ENCODE assay signal across 24 cellular contexts in genomic region chrX:49193542-49193964, GRCh38. TPM values are rescaled to one million over a fixed set of nuclear protein-coding genes. Genes with fewer than 3 reads are reported as not detected.
DNase-seq lines count a peak whose midpoint lies in the region; ATAC-seq and TF ChIP-seq lines count a peak whose summit lies in the region.
"Had no signal": no experiment of that assay in that cellular context is flagged by ENCODE, and none has a peak within 500 bp of the region (broad histone marks: within the 10 kb centered on the region; RNA-seq: fewer than 3 reads in every experiment).

No MANE protein-coding gene starts in this region.

- CTCF ChIA-PET in WTC11 (lab: Charles Lee): interaction anchor here (1.2 to 2.0 kb wide), 10 partner anchors 9 to 545 kb away, joined by 3 to 19 read pairs (median 10); partner anchors contain the start of gene PPP1R3F

- H3K36me3 ChIP-seq in neural progenitor cell (no peaks in the 10 kb centered on the region), BE2C (no peaks in the 10 kb centered on the region; the same call in 1 of the 2 replicates), lower lobe of right lung (no peaks in the 10 kb centered on the region)
- H3K36me3 ChIP-seq: heart right ventricle, neutrophil, Peyer's patch, sigmoid colon had no signal

- TF ChIP-seq CTCF in WTC11 (IDR thresholded peaks at IDR 0.05) (no peak), neural progenitor cell (IDR thresholded peaks at IDR 0.05) (no peak), BE2C (IDR thresholded peaks at IDR 0.05; ENCODE audit: low read depth, low read length) (no peak), lower lobe of right lung (IDR thresholded peaks at IDR 0.05) (no peak)

- H3K9ac ChIP-seq in neural progenitor cell: no peak overlapping the region

- no peak overlapping the region for H3K4me2 ChIP-seq in neural progenitor cell

- H3K27ac ChIP-seq in neural progenitor cell (no peak overlapping the region), lower lobe of right lung (no peak overlapping the region)
- H3K27ac ChIP-seq: C4-2B, heart right ventricle, neutrophil, Peyer's patch, sigmoid colon, testis had no signal

- H3K27ac Mint-ChIP-seq in activated naive CD4-positive, alpha-beta T cell treated with anti-CD3 and anti-CD28 coated beads, Interleukin-2, amount 50 U/mL, for 24 hours: peak overlapping the region; percentile 84
- H3K27ac Mint-ChIP-seq in WTC11: peak overlapping the region; percentile 71
- H3K27ac Mint-ChIP-seq in activated T-helper 2 cell treated with anti-CD3 and anti-CD28 coated beads, Interferon-gamma antibody, Interleukin-2, Interleukin-4, amounts not matched to agents 10 μg/mL and 5 μg/mL and 100 μg/mL, durations not matched to agents 14 hours and 24 hours and 36 hours: peak overlapping the region; percentile 57
- H3K27ac Mint-ChIP-seq in neural progenitor cell: peak overlapping the region; percentile 9
- H3K27ac Mint-ChIP-seq: progenitor cell of endocrine pancreas had no signal

- peaks cover 8% of the 10 kb centered on the region for H3K27me3 ChIP-seq in neural progenitor cell
- H3K27me3 ChIP-seq in BE2C: no peaks in the 10 kb centered on the region
- H3K27me3 ChIP-seq in lower lobe of right lung (ENCODE audit: low read depth): no peaks in the 10 kb centered on the region
- H3K27me3 ChIP-seq: heart right ventricle, Peyer's patch, sigmoid colon, testis had no signal

- peak overlapping the region; percentile 31 for H3K4me3 Mint-ChIP-seq in activated naive CD4-positive, alpha-beta T cell treated with anti-CD3 and anti-CD28 coated beads, Interleukin-2, amount 50 U/mL, for 24 hours
- no peak overlapping the region for H3K4me3 Mint-ChIP-seq in WTC11
- no peak overlapping the region for H3K4me3 Mint-ChIP-seq in activated T-helper 2 cell treated with anti-CD3 and anti-CD28 coated beads, Interferon-gamma antibody, Interleukin-2, Interleukin-4, amounts not matched to agents 10 μg/mL and 5 μg/mL and 100 μg/mL, durations not matched to agents 14 hours and 24 hours and 36 hours (ENCODE audit: low read depth)
- H3K4me3 Mint-ChIP-seq in neural progenitor cell: peak overlapping the region; percentile 60

- H3K4me1 ChIP-seq in neural progenitor cell (no peaks in the 10 kb centered on the region), BE2C (no peaks in the 10 kb centered on the region), lower lobe of right lung (peaks cover 5% of the 10 kb centered on the region)
- H3K4me1 ChIP-seq: Peyer's patch, testis had no signal

- ATAC-seq in WTC11 (no peak), lower lobe of right lung (no peak)
- ATAC-seq: heart right ventricle had no signal

- H4K20me1 ChIP-seq in neural progenitor cell (ENCODE audit: low read depth): no peaks in the 10 kb centered on the region

- H3K4me3 ChIP-seq in neural progenitor cell (no peak overlapping the region), BE2C (ENCODE audit: low read depth, low read length) (no peak overlapping the region), lower lobe of right lung (no peak overlapping the region)
- H3K4me3 ChIP-seq: heart right ventricle, lung, Peyer's patch, sigmoid colon, testis had no signal

- H3K79me2 ChIP-seq in neural progenitor cell (ENCODE audit: low read depth): no peaks in the 10 kb centered on the region

- H3K9me3 ChIP-seq in neural progenitor cell (ENCODE audit: low read depth) (no peaks in the 10 kb centered on the region), BE2C (no peaks in the 10 kb centered on the region), lower lobe of right lung (no peaks in the 10 kb centered on the region)
- H3K9me3 ChIP-seq: neutrophil, Peyer's patch, sigmoid colon, testis had no signal

- H3K27me3 Mint-ChIP-seq in activated naive CD4-positive, alpha-beta T cell treated with anti-CD3 and anti-CD28 coated beads, Interleukin-2, amount 50 U/mL, for 24 hours: no peaks in the 10 kb centered on the region
- H3K27me3 Mint-ChIP-seq in WTC11 (ENCODE audit: low read depth) (no peaks in the 10 kb centered on the region; the same call in 1 of the 2 replicates), neural progenitor cell (ENCODE audit: insufficient read depth, low read depth) (peaks cover 3% of the 10 kb centered on the region)
- H3K27me3 Mint-ChIP-seq in activated T-helper 2 cell treated with anti-CD3 and anti-CD28 coated beads, Interferon-gamma antibody, Interleukin-2, Interleukin-4, amounts not matched to agents 10 μg/mL and 5 μg/mL and 100 μg/mL, durations not matched to agents 14 hours and 24 hours and 36 hours (ENCODE audit: low read depth): no peaks in the 10 kb centered on the region

- peaks cover 31% of the 10 kb centered on the region for H3K4me1 Mint-ChIP-seq in activated naive CD4-positive, alpha-beta T cell treated with anti-CD3 and anti-CD28 coated beads, Interleukin-2, amount 50 U/mL, for 24 hours
- H3K4me1 Mint-ChIP-seq in WTC11 (peaks cover 27% of the 10 kb centered on the region), neural progenitor cell (peaks cover 9% of the 10 kb centered on the region)
- peaks cover 30% of the 10 kb centered on the region for H3K4me1 Mint-ChIP-seq in activated T-helper 2 cell treated with anti-CD3 and anti-CD28 coated beads, Interferon-gamma antibody, Interleukin-2, Interleukin-4, amounts not matched to agents 10 μg/mL and 5 μg/mL and 100 μg/mL, durations not matched to agents 14 hours and 24 hours and 36 hours (ENCODE audit: low read depth)

- intact Hi-C loops in activated T-helper 2 cell treated with anti-CD3 and anti-CD28 coated beads, Interferon-gamma antibody, Interleukin-2, Interleukin-4, amounts not matched to agents 10 μg/mL and 5 μg/mL and 100 μg/mL, durations not matched to agents 14 hours and 24 hours and 36 hours (cut with micrococcal nuclease): loop anchor here (2.0 to 5.0 kb wide), 3 partner anchors 36 to 561 kb away; partner anchors contain the start of gene CCDC22
- intact Hi-C loops in lower lobe of right lung (cut with DNase I): no loop called here

- no peaks in the 10 kb centered on the region for H3K36me3 Mint-ChIP-seq in activated naive CD4-positive, alpha-beta T cell treated with anti-CD3 and anti-CD28 coated beads, Interleukin-2, amount 50 U/mL, for 24 hours
- H3K36me3 Mint-ChIP-seq in WTC11 (no peaks in the 10 kb centered on the region), neural progenitor cell (no peaks in the 10 kb centered on the region)
- peaks cover 3% of the 10 kb centered on the region for H3K36me3 Mint-ChIP-seq in activated T-helper 2 cell treated with anti-CD3 and anti-CD28 coated beads, Interferon-gamma antibody, Interleukin-2, Interleukin-4, amounts not matched to agents 10 μg/mL and 5 μg/mL and 100 μg/mL, durations not matched to agents 14 hours and 24 hours and 36 hours (ENCODE audit: low read depth)

- H3K9me3 Mint-ChIP-seq in activated naive CD4-positive, alpha-beta T cell treated with anti-CD3 and anti-CD28 coated beads, Interleukin-2, amount 50 U/mL, for 24 hours: no peaks in the 10 kb centered on the region
- no peaks in the 10 kb centered on the region for H3K9me3 Mint-ChIP-seq in WTC11
- H3K9me3 Mint-ChIP-seq in activated T-helper 2 cell treated with anti-CD3 and anti-CD28 coated beads, Interferon-gamma antibody, Interleukin-2, Interleukin-4, amounts not matched to agents 10 μg/mL and 5 μg/mL and 100 μg/mL, durations not matched to agents 14 hours and 24 hours and 36 hours: no peaks in the 10 kb centered on the region
- H3K9me3 Mint-ChIP-seq in neural progenitor cell: peaks cover 12% of the 10 kb centered on the region

- no peak for DNase-seq in activated naive CD4-positive, alpha-beta T cell treated with Interleukin-2 at 50 U/mL for 16 hours
- DNase-seq in WTC11 (ENCODE audit: low spot score) (no peak), neural progenitor cell (ENCODE audit: low spot score) (no peak), BE2C (no peak), lower lobe of right lung (no peak)
- no peak for DNase-seq in activated T-helper 2 cell treated with anti-CD3 and anti-CD28 coated beads, Interferon-gamma antibody, Interleukin-2, Interleukin-4, amounts not matched to agents 10 μg/mL and 5 μg/mL and 100 μg/mL, durations not matched to agents 14 hours and 24 hours and 36 hours (ENCODE audit: low spot score)
- DNase-seq: activated CD4-positive, alpha-beta T cell treated with anti-CD3 and anti-CD28 coated beads, Interleukin-2, amount 50 U/mL, for 1 hour; central memory CD4-positive, alpha-beta T cell; foreskin fibroblast; H7; heart right ventricle; NCI-H1105; NCI-H187 treated with DMSO at 0.1 percent for 48 hours; NCI-H526 treated with DMSO at 0.1 percent for 48 hours; Peyer's patch; SIG-M5; sigmoid colon; testis had no signal

- peaks cover 10% of the 10 kb centered on the region for H3F3A ChIP-seq in neural progenitor cell (ENCODE audit: low read depth)

- H2AFZ ChIP-seq in neural progenitor cell (replicated peaks): no peak overlapping the region

- POLR2A ChIA-PET in WTC11 (lab: Charles Lee): interaction anchor here (1.2 kb wide), 1 partner anchor 75 kb away, joined by 4 read pairs; no protein-coding TSS in a partner anchor

RNA-seq across cellular contexts. Expression of gene SYP, which starts 6.4 kb away (rescaled TPM):
- 4.8 to 7.0 TPM (median 5.3 TPM) in 3 replicates for total RNA-seq in WTC11 (2021)
- total RNA-seq in activated T-helper 2 cell treated with anti-CD3 and anti-CD28 coated beads, Interferon-gamma antibody, Interleukin-2, Interleukin-4, amounts not matched to agents 10 μg/mL and 5 μg/mL and 100 μg/mL, durations not matched to agents 14 hours and 24 hours and 36 hours: 3.8 and 4.3 TPM in 2 replicates
- total RNA-seq in neural progenitor cell (ENCODE audit: low replicate concordance): 0.07 and 0.62 TPM in 2 replicates
- 161 TPM for polyA plus RNA-seq in BE2C (2012; ENCODE audit: insufficient read depth, insufficient read length, low read depth)
- 4.2 TPM for total RNA-seq in lower lobe of right lung

RNA-seq across cellular contexts. Expression of gene PRICKLE3, which starts 7.4 kb away (rescaled TPM):
- total RNA-seq in WTC11 (2021) (12.5 to 14.6 TPM (median 12.8 TPM) in 3 replicates), neural progenitor cell (ENCODE audit: low replicate concordance) (0.28 and 6.4 TPM in 2 replicates), lower lobe of right lung (13.1 TPM)
- total RNA-seq in activated T-helper 2 cell treated with anti-CD3 and anti-CD28 coated beads, Interferon-gamma antibody, Interleukin-2, Interleukin-4, amounts not matched to agents 10 μg/mL and 5 μg/mL and 100 μg/mL, durations not matched to agents 14 hours and 24 hours and 36 hours: 24.5 and 26.9 TPM in 2 replicates
- polyA plus RNA-seq in BE2C (2012; ENCODE audit: insufficient read depth, insufficient read length, low read depth): not detected

RNA-seq across cellular contexts. Expression of gene PLP2, which starts 21.9 kb away (rescaled TPM):
- total RNA-seq in WTC11 (2021): 11.8 to 12.9 TPM (median 12.4 TPM) in 3 replicates
- 112 and 116 TPM in 2 replicates for total RNA-seq in activated T-helper 2 cell treated with anti-CD3 and anti-CD28 coated beads, Interferon-gamma antibody, Interleukin-2, Interleukin-4, amounts not matched to agents 10 μg/mL and 5 μg/mL and 100 μg/mL, durations not matched to agents 14 hours and 24 hours and 36 hours
- total RNA-seq in neural progenitor cell (ENCODE audit: low replicate concordance): 0.13 and 0.46 TPM in 2 replicates
- 70.6 TPM for polyA plus RNA-seq in BE2C (2012; ENCODE audit: insufficient read depth, insufficient read length, low read depth)
- total RNA-seq in lower lobe of right lung: 91.8 TPM

RNA-seq across cellular contexts. Expression of gene MAGIX, which starts 31.0 kb away (rescaled TPM):
- total RNA-seq in WTC11 (2021): 1.2 to 2.4 TPM (median 2.0 TPM) in 3 replicates
- total RNA-seq in activated T-helper 2 cell treated with anti-CD3 and anti-CD28 coated beads, Interferon-gamma antibody, Interleukin-2, Interleukin-4, amounts not matched to agents 10 μg/mL and 5 μg/mL and 100 μg/mL, durations not matched to agents 14 hours and 24 hours and 36 hours: 1.6 and 2.1 TPM in 2 replicates
- total RNA-seq in neural progenitor cell (ENCODE audit: low replicate concordance): 1.4 and 1.5 TPM in 2 replicates
- polyA plus RNA-seq in BE2C (2012; ENCODE audit: insufficient read depth, insufficient read length, low read depth): 3.0 TPM
- total RNA-seq in lower lobe of right lung: 6.7 TPM

RNA-seq across cellular contexts. Expression of gene CACNA1F, which starts 39.6 kb away (rescaled TPM):
- total RNA-seq in WTC11 (2021) (1.6 to 2.7 TPM (median 1.8 TPM) in 3 replicates), neural progenitor cell (ENCODE audit: low replicate concordance) (1.1 and 4.9 TPM in 2 replicates), lower lobe of right lung (1.4 TPM)
- 0.23 and 0.32 TPM in 2 replicates for total RNA-seq in activated T-helper 2 cell treated with anti-CD3 and anti-CD28 coated beads, Interferon-gamma antibody, Interleukin-2, Interleukin-4, amounts not matched to agents 10 μg/mL and 5 μg/mL and 100 μg/mL, durations not matched to agents 14 hours and 24 hours and 36 hours
- 0.25 TPM for polyA plus RNA-seq in BE2C (2012; ENCODE audit: insufficient read depth, insufficient read length, low read depth)
- total RNA-seq: M059J had no signal

Comparison
In these comparisons a context has a peak if more than half of its experiments do, and no peak if none do; other contexts are left out.
1. H3K27ac Mint-ChIP-seq: peak in every context shown above with its lines; median percentile 84 in activated naive CD4-positive, alpha-beta T cell treated with anti-CD3 and anti-CD28 coated beads, Interleukin-2, amount 50 U/mL, for 24 hours; 71 in WTC11; 57 in activated T-helper 2 cell treated with anti-CD3 and anti-CD28 coated beads, Interferon-gamma antibody, Interleukin-2, Interleukin-4, amounts not matched to agents 10 μg/mL and 5 μg/mL and 100 μg/mL, durations not matched to agents 14 hours and 24 hours and 36 hours; 9 in neural progenitor cell.
2. H3K4me3 Mint-ChIP-seq: peak in activated naive CD4-positive, alpha-beta T cell treated with anti-CD3 and anti-CD28 coated beads, Interleukin-2, amount 50 U/mL, for 24 hours (single experiment) and neural progenitor cell (single experiment); none in WTC11 (single experiment) and activated T-helper 2 cell treated with anti-CD3 and anti-CD28 coated beads, Interferon-gamma antibody, Interleukin-2, Interleukin-4, amounts not matched to agents 10 μg/mL and 5 μg/mL and 100 μg/mL, durations not matched to agents 14 hours and 24 hours and 36 hours (single experiment).